ENCODE assay signal across 9 cellular contexts in genomic region chr10:50604823-50605222, GRCh38. TPM values are rescaled to one million over a fixed set of nuclear protein-coding genes. Genes with fewer than 3 reads are reported as not detected.
DNase-seq lines count a peak whose midpoint lies in the region; ATAC-seq, FAIRE-seq and TF ChIP-seq lines count a peak whose summit lies in the region.
"Had no signal": no experiment of that assay in that cellular context is flagged by ENCODE, and none has a peak within 500 bp of the region (broad histone marks: within the 10 kb centered on the region; RNA-seq: fewer than 3 reads in every experiment).

No MANE protein-coding gene starts in this region.

- peaks cover 27% of the 10 kb centered on the region for H4K20me1 ChIP-seq in PC-3 (ENCODE audit: low read length)
- H4K20me1 ChIP-seq in endothelial cell of umbilical vein (replicated peaks; ENCODE audit: control insufficient read depth, extremely low read depth, insufficient read depth, low read length), result no peaks in the 10 kb centered on the region

- dilution Hi-C loops in endothelial cell of umbilical vein (cut with MboI; ENCODE audit: extremely low pct_ligation_motif_present, low sequenced_read_pairs), result no loop called here

- H3K4me3 ChIP-seq in PC-3 (ENCODE audit: low read length) (peak overlapping the region; percentile 13; the same call in 1 of the 2 replicates), endothelial cell of umbilical vein (replicated peaks in 1 of 3; ENCODE audit: insufficient read depth in 1 of 3, low read depth in 1 of 3, low read length in 3 of 3) (no peak overlapping the region)

- H2AFZ ChIP-seq in PC-3 (ENCODE audit: low read length), result no peak overlapping the region
- peak overlapping the region; percentile 4 for H2AFZ ChIP-seq in endothelial cell of umbilical vein (ENCODE audit: low read depth, low read length)

- H3K9me3 ChIP-seq in PC-3 (ENCODE audit: low read length) (no peaks in the 10 kb centered on the region), endothelial cell of umbilical vein (replicated peaks; ENCODE audit: control insufficient read depth, insufficient read depth, low read length) (no peaks in the 10 kb centered on the region)

- FAIRE-seq in endothelial cell of umbilical vein (lab: Jason Lieb, UNC), result peak; percentile 76

- H3K79me2 ChIP-seq in PC-3 (ENCODE audit: low read length), result peaks cover 70% of the 10 kb centered on the region
- H3K79me2 ChIP-seq in endothelial cell of umbilical vein (ENCODE audit: control insufficient read depth, insufficient read depth, low read length), result peaks cover 10% of the 10 kb centered on the region

- H3K9ac ChIP-seq in PC-3 (ENCODE audit: low read length) (no peak overlapping the region), endothelial cell of umbilical vein (replicated peaks; ENCODE audit: extremely low read depth, insufficient read depth, low read length) (no peak overlapping the region)

- CTCF ChIA-PET in PC-3 (lab: Charles Lee) (interaction anchor here (0.6 to 1.5 kb wide), 3 partner anchors 17 to 329 kb away, joined by 3 to 5 read pairs (median 3); no protein-coding TSS in a partner anchor), endothelial cell of umbilical vein (lab: Charles Lee) (interaction anchor here (0.7 to 3.3 kb wide), 7 partner anchors 13 to 237 kb away, joined by 3 to 24 read pairs (median 4); partner anchors contain the start of gene SGMS1)

- no TSS peak for BruUV-seq in PC-3 (replicated peaks; lab: Mats Ljungman, UMichigan)
- no TSS peak for BruUV-seq in endothelial cell of umbilical vein (replicated peaks; lab: Mats Ljungman, UMichigan)

- H3K27me3 Mint-ChIP-seq in progenitor cell of endocrine pancreas, result no peaks in the 10 kb centered on the region
- H3K27me3 Mint-ChIP-seq in CD14-positive monocyte (ENCODE audit: low read depth in 3 of 3), result no peaks in the 10 kb centered on the region
- H3K27me3 Mint-ChIP-seq: memory B cell had no signal

- DNase-seq in EH (ENCODE audit: low read depth) (peak; percentile 49), PC-3 (peak; percentile 44), endothelial cell of umbilical vein (ENCODE audit: low read depth, low spot score) (peak; percentile 78), progenitor cell of endocrine pancreas (ENCODE audit: low spot score, unreplicated experiment) (no peak), NCI-H2171 treated with DMSO at 0.1 percent for 48 hours (lab: John Stamatoyannopoulos, UW) (no peak), iPS-NIHi11 (ENCODE audit: low spot score) (no peak), CD14-positive monocyte (ENCODE audit: low spot score) (no peak), NCI-H1092 treated with DMSO at 0.1 percent for 48 hours (lab: John Stamatoyannopoulos, UW) (no peak)

- peak overlapping the region; percentile 66 for H3K4me2 ChIP-seq in PC-3 (ENCODE audit: low read length)
- H3K4me2 ChIP-seq in endothelial cell of umbilical vein (ENCODE audit: insufficient read depth, low read length), result peak overlapping the region; percentile 64

- H3K4me3 Mint-ChIP-seq in progenitor cell of endocrine pancreas (ENCODE audit: low read depth) (no peak overlapping the region), CD14-positive monocyte (no peak overlapping the region)

- no peaks in the 10 kb centered on the region for H3K36me3 Mint-ChIP-seq in progenitor cell of endocrine pancreas (ENCODE audit: insufficient read depth)
- H3K36me3 Mint-ChIP-seq in CD14-positive monocyte, result peaks cover 0 to 2% of the 10 kb centered on the region in 2 donors

- peaks cover 38% of the 10 kb centered on the region for H3K4me1 Mint-ChIP-seq in progenitor cell of endocrine pancreas (ENCODE audit: low read depth)
- H3K4me1 Mint-ChIP-seq in CD14-positive monocyte, result peaks cover 60% of the 10 kb centered on the region

- H3K27ac Mint-ChIP-seq in progenitor cell of endocrine pancreas (peak overlapping the region; percentile 78), CD14-positive monocyte (peak overlapping the region in 2 of 7 donors; percentile 10 to 59)
- H3K27ac Mint-ChIP-seq: memory B cell had no signal

- H3K9me2 ChIP-seq in PC-3 (replicated peaks; ENCODE audit: low read length), result no peaks in the 10 kb centered on the region

- ATAC-seq in PC-3, result peak; percentile 0; the same call in 1 of the 2 replicates

- peaks cover 25% of the 10 kb centered on the region for H3F3A ChIP-seq in PC-3 (ENCODE audit: low read length, unreplicated experiment)

- H3K4me1 ChIP-seq in PC-3 (ENCODE audit: insufficient read depth, low read length) (peaks cover 84% of the 10 kb centered on the region), endothelial cell of umbilical vein (ENCODE audit: control insufficient read depth, extremely low read depth, insufficient read depth, low read length) (peaks cover 33% of the 10 kb centered on the region)

- H3K27ac ChIP-seq in PC-3 (ENCODE audit: low read length) (peak overlapping the region; percentile 66), endothelial cell of umbilical vein (ENCODE audit: insufficient read depth, low read depth, low read length) (peak overlapping the region; percentile 39)

- TF ChIP-seq CTCF in PC-3 (conservative IDR thresholded peaks at IDR 0.05; ENCODE audit: low read depth, low read length), result no peak
- TF ChIP-seq CTCF in endothelial cell of umbilical vein (IDR thresholded peaks at IDR 0.05; ENCODE audit: extremely low read depth in 1 of 2, insufficient read depth in 1 of 2, low read depth in 1 of 2, low read length in 2 of 2), result no peak
- no peak for TF ChIP-seq CTCF in progenitor cell of endocrine pancreas (IDR thresholded peaks at IDR 0.05; ENCODE audit: unreplicated experiment)
- TF ChIP-seq CTCF in CD14-positive monocyte (IDR thresholded peaks at IDR 0.05), result no peak

- H3K36me3 ChIP-seq in PC-3 (ENCODE audit: low read depth, low read length) (no peaks in the 10 kb centered on the region), endothelial cell of umbilical vein (ENCODE audit: control insufficient read depth in 2 of 2, extremely low read depth in 1 of 2, insufficient read depth in 2 of 2, low read length in 2 of 2) (no peaks in the 10 kb centered on the region)

- intact Hi-C loops in PC-3 (cut with micrococcal nuclease), result loop anchor here (1.0 to 5.0 kb wide), 7 partner anchors 17 to 280 kb away; no protein-coding TSS in a partner anchor
- intact Hi-C loops in endothelial cell of umbilical vein (cut with micrococcal nuclease), result loop anchor here (1.0 kb wide), 1 partner anchor 17 kb away; no protein-coding TSS in a partner anchor
- intact Hi-C loops in CD14-positive monocyte (cut with micrococcal nuclease), result no loop called here

- POLR2A ChIA-PET in PC-3 (lab: Charles Lee; ENCODE audit: unreplicated experiment), result interaction anchor here (0.6 to 1.0 kb wide), 3 partner anchors 13 to 47 kb away, joined by 3 to 5 read pairs (median 5); no protein-coding TSS in a partner anchor
- POLR2A ChIA-PET in endothelial cell of umbilical vein (lab: Charles Lee), result interaction anchor here (1.0 kb wide), 1 partner anchor 20 kb away, joined by 3 read pairs; no protein-coding TSS in a partner anchor

- H3K9me3 Mint-ChIP-seq in progenitor cell of endocrine pancreas (ENCODE audit: low read depth) (no peaks in the 10 kb centered on the region), CD14-positive monocyte (no peaks in the 10 kb centered on the region)
- H3K9me3 Mint-ChIP-seq: memory B cell had no signal

- H3K9me1 ChIP-seq in endothelial cell of umbilical vein (replicated peaks; ENCODE audit: control insufficient read depth, extremely low read depth, insufficient read depth, low read length), result no peaks in the 10 kb centered on the region

- no peak for TF ChIP-seq POLR2A in endothelial cell of umbilical vein (IDR thresholded peaks at IDR 0.05; ENCODE audit: low read depth, low read length)

- H3K27me3 ChIP-seq in PC-3 (ENCODE audit: low read length), result no peaks in the 10 kb centered on the region
- no peaks in the 10 kb centered on the region for H3K27me3 ChIP-seq in endothelial cell of umbilical vein (ENCODE audit: control insufficient read depth in 2 of 2, insufficient read depth in 2 of 2, low read length in 2 of 2)

TF ChIP-seq in endothelial cell of umbilical vein, 7 proteins besides CTCF, POLR2A, EP300 and RAD21:
- TF ChIP-seq EZH2 (IDR thresholded peaks at IDR 0.05; ENCODE audit: borderline replicate concordance, low read depth, low read length, severe bottlenecking) (no peak), JUN (IDR thresholded peaks at IDR 0.05; ENCODE audit: borderline replicate concordance, insufficient read depth, insufficient read length, low read depth) (no peak), MYC (IDR thresholded peaks at IDR 0.05; ENCODE audit: low read depth, low read length) (no peak), GATA2 (IDR thresholded peaks at IDR 0.05; ENCODE audit: insufficient read depth, insufficient read length, low read depth, low read length) (peak; percentile 56)
TF ChIP-seq in endothelial cell of umbilical vein: peak in this region for 1.

RNA-seq across cellular contexts. Expression of gene SGMS1, which starts 18.9 kb away (rescaled TPM):
- total RNA-seq in PC-3 (2014; rRNA removed) (61.4 and 68.2 TPM in 2 replicates), endothelial cell of umbilical vein (23.7 and 24.8 TPM in 2 replicates), progenitor cell of endocrine pancreas (25.0 and 28.5 TPM in 2 replicates)
- polyA plus RNA-seq in endothelial cell of umbilical vein (8.8 and 9.7 TPM in 2 replicates), CD14-positive monocyte (10 to 100 TPM; 19.5 to 20.4 TPM)
- 8.2 and 9.9 TPM in 2 replicates for polyA plus RNA-seq in endothelial cell of umbilical vein (2011; cell fraction: cytosol; rRNA removed)
- 11.2 and 16.0 TPM in 2 replicates for polyA plus RNA-seq in endothelial cell of umbilical vein (2011; cell fraction: nucleus; rRNA removed)
- 14.8 and 16.1 TPM in 2 replicates for polyA plus RNA-seq in endothelial cell of umbilical vein (2012)
- polyA minus RNA-seq in endothelial cell of umbilical vein, result 21.5 TPM in 2 replicates
- polyA minus RNA-seq in endothelial cell of umbilical vein (2011; cell fraction: cytosol; rRNA and poly(A)+ RNA removed), result 36.0 TPM
- polyA minus RNA-seq in endothelial cell of umbilical vein (2011; cell fraction: nucleus; rRNA and poly(A)+ RNA removed), result 60.5 and 62.4 TPM in 2 replicates

Comparison
In these comparisons a context has a peak if more than half of its experiments do, and no peak if none do; other contexts are left out.
1. DNase-seq: peak in EH (single experiment), PC-3 (single experiment) and endothelial cell of umbilical vein (single experiment); none in progenitor cell of endocrine pancreas (single experiment), NCI-H2171 treated with DMSO at 0.1 percent for 48 hours (single experiment), iPS-NIHi11 (single experiment), CD14-positive monocyte (single experiment) and NCI-H1092 treated with DMSO at 0.1 percent for 48 hours (single experiment).
2. intact Hi-C loops: an anchor here in PC-3 (1.0 to 5.0 kb wide) and endothelial cell of umbilical vein (1.0 kb wide); none called in CD14-positive monocyte.